In genomic region chr4:47914926-47915237, GRCh38 we compare ENCODE assay signal across 8 cellular contexts. TPM values are rescaled to one million over a fixed set of nuclear protein-coding genes. Genes with fewer than 3 reads are reported as not detected.
DNase-seq lines count a peak whose midpoint lies in the region; ATAC-seq and TF ChIP-seq lines count a peak whose summit lies in the region.

No MANE protein-coding gene starts in this region.

- H3K27ac ChIP-seq in HCT116 (ENCODE audit: low read depth, low read length) (no peak overlapping the region), suprapubic skin (peak overlapping the region; percentile 82)

- no peak for TF ChIP-seq EP300 in suprapubic skin (IDR thresholded peaks at IDR 0.05)

- TSS peak; percentile 56 for BruUV-seq in HCT116 (replicated peaks; lab: Mats Ljungman, UMichigan)

- no peaks in the 10 kb centered on the region for H3K9me2 ChIP-seq in HCT116 (ENCODE audit: insufficient read depth)

- peaks cover 43% of the 10 kb centered on the region for H3K79me2 ChIP-seq in HCT116 (ENCODE audit: insufficient read depth, low read length)

- peak overlapping the region; percentile 85 for H3K4me2 ChIP-seq in HCT116 (ENCODE audit: low read length)

- no peaks in the 10 kb centered on the region for H3K9me3 ChIP-seq in HCT116 (ENCODE audit: control insufficient read depth in 1 of 2, insufficient read depth in 1 of 2, low read depth in 1 of 2, low read length in 2 of 2)
- H3K9me3 ChIP-seq in suprapubic skin, result no peaks in the 10 kb centered on the region

- H3K27me3 ChIP-seq in GM06990 (replicated peaks; ENCODE audit: control insufficient read depth, insufficient read depth, low read length) (no peaks in the 10 kb centered on the region), HCT116 (ENCODE audit: insufficient read depth, low read length) (no peaks in the 10 kb centered on the region), suprapubic skin (no peaks in the 10 kb centered on the region)

- intact Hi-C loops in HCT116 (cut with micrococcal nuclease), result no loop called here

- RAD21 ChIA-PET in HCT116 (lab: Charles Lee; ENCODE audit: low non-redundant PET in 1 of 2, low total read pairs in 2 of 2, uncharacterized antibody in 2 of 2, unreplicated experiment in 2 of 2), result no interaction called here

- H3K36me3 ChIP-seq in GM06990 (ENCODE audit: control insufficient read depth, insufficient read depth, low read length) (no peaks in the 10 kb centered on the region), HCT116 (ENCODE audit: control insufficient read depth in 1 of 2, insufficient read depth in 2 of 2, low read length in 2 of 2) (peaks cover 2 to 11% of the 10 kb centered on the region in 2 experiments; a peak in 1 of 4 replicates), suprapubic skin (peaks cover 5% of the 10 kb centered on the region)

- 4% methylated on average over 6 of the region's 6 CpGs for WGBS in suprapubic skin

- DNase-seq in GM06990 (ENCODE audit: extremely low read depth, insufficient read length) (no peak), HCT116 (ENCODE audit: low read depth, low spot score) (no peak), suprapubic skin (ENCODE audit: low spot score in 2 of 2) (no peak), activated gamma-delta T cell treated with Interleukin-2 at 50 U/mL for 16 hours (no peak), islet precursor cell (no peak), NCI-H1694 treated with DMSO at 0.1 percent for 48 hours (lab: John Stamatoyannopoulos, UW) (no peak)

- H3K4me1 ChIP-seq in HCT116 (ENCODE audit: control insufficient read depth in 1 of 2, insufficient read depth in 2 of 2, low read length in 2 of 2), result peaks cover 0 to 10% of the 10 kb centered on the region in 2 experiments; a peak in 3 of 4 replicates
- peaks cover 20% of the 10 kb centered on the region for H3K4me1 ChIP-seq in suprapubic skin

- CTCF ChIA-PET in HCT116 (lab: Charles Lee), result no interaction called here

- POLR2A ChIA-PET in HCT116 (lab: Charles Lee), result interaction anchor here (0.6 to 1.4 kb wide), 6 partner anchors 10 to 233 kb away, joined by 3 to 5 read pairs (median 3); no protein-coding TSS in a partner anchor

- TF ChIP-seq CTCF in GM06990 (IDR thresholded peaks at IDR 0.05; ENCODE audit: insufficient read depth, low read length, poor library complexity, severe bottlenecking) (no peak), HCT116 (IDR thresholded peaks at IDR 0.05 in 2 of 3, conservative IDR thresholded peaks at IDR 0.05 in 1 of 3; ENCODE audit: borderline replicate concordance in 1 of 3, insufficient read depth in 1 of 3, low read depth in 2 of 3, low read length in 2 of 3) (no peak), suprapubic skin (IDR thresholded peaks at IDR 0.05) (no peak)

- no peak for TF ChIP-seq RAD21 in HCT116 (IDR thresholded peaks at IDR 0.05; ENCODE audit: low read depth)

- H3K9ac ChIP-seq in HCT116 (ENCODE audit: low read length), result no peak overlapping the region

- H2AFZ ChIP-seq in HCT116 (ENCODE audit: low read depth, low read length, poor library complexity, severe bottlenecking), result peak overlapping the region; percentile 95

- peak; percentile 14; the same call in 1 of the 2 replicates for ATAC-seq in HCT116
- peak; percentile 9 for ATAC-seq in SK-N-SH treated with all-trans-retinoic acid at 6 μM for 48 hours

- H3K4me3 ChIP-seq in GM06990 (replicated peaks; ENCODE audit: low read depth, low read length), result peak overlapping the region; percentile 89
- peak overlapping the region; percentile 32 to 56 for H3K4me3 ChIP-seq in HCT116 (replicated peaks in 1 of 2; ENCODE audit: low read depth in 1 of 2, low read length in 2 of 2)
- peak overlapping the region; percentile 91 for H3K4me3 ChIP-seq in iPS-11a (ENCODE audit: low read depth, low read length)
- peak overlapping the region; percentile 80 for H3K4me3 ChIP-seq in suprapubic skin

- H4K20me1 ChIP-seq in HCT116 (ENCODE audit: insufficient read depth), result peaks cover 6% of the 10 kb centered on the region; the same call in 1 of the 2 replicates

- TF ChIP-seq POLR2A in HCT116 (IDR thresholded peaks at IDR 0.05; ENCODE audit: borderline replicate concordance, extremely low read depth, insufficient read depth, insufficient read length) (no peak), suprapubic skin (IDR thresholded peaks at IDR 0.05) (no peak)

TF ChIP-seq in HCT116, 20 proteins besides CTCF, POLR2A, EP300 and RAD21:
- no peak for TF ChIP-seq ZBTB33 (IDR thresholded peaks at IDR 0.05; ENCODE audit: extremely low read depth, insufficient replicate concordance, low read length)
- TF ChIP-seq SRF (IDR thresholded peaks at IDR 0.05; ENCODE audit: low read depth), result no peak
- TF ChIP-seq EGR1 (IDR thresholded peaks at IDR 0.05; ENCODE audit: low read depth), result no peak
- TF ChIP-seq SIN3A (IDR thresholded peaks at IDR 0.05; ENCODE audit: low read depth), result no peak
- TF ChIP-seq ATF3 (IDR thresholded peaks at IDR 0.05), result no peak
- no peak for TF ChIP-seq ELF1 (IDR thresholded peaks at IDR 0.05; ENCODE audit: borderline replicate concordance, low read depth)
- no peak for TF ChIP-seq POLR2AphosphoS5 (IDR thresholded peaks at IDR 0.05; ENCODE audit: low read depth, low read length)
- TF ChIP-seq YY1 (IDR thresholded peaks at IDR 0.05; ENCODE audit: extremely low read depth, insufficient replicate concordance, low read depth, low read length), result no peak
- no peak for TF ChIP-seq EZH2phosphoT487 (IDR thresholded peaks at IDR 0.05; ENCODE audit: borderline replicate concordance)
- no peak for TF ChIP-seq SP1 (IDR thresholded peaks at IDR 0.05; ENCODE audit: low read depth)
- no peak for TF ChIP-seq TCF7L2 (IDR thresholded peaks at IDR 0.05; ENCODE audit: borderline replicate concordance, extremely low read depth, insufficient read depth, insufficient read length)
- no peak for TF ChIP-seq ZFX (IDR thresholded peaks at IDR 0.05)
- TF ChIP-seq FOSL1 (IDR thresholded peaks at IDR 0.05; ENCODE audit: low read depth), result no peak
- TF ChIP-seq CEBPB (IDR thresholded peaks at IDR 0.05; ENCODE audit: low read depth), result no peak

TF ChIP-seq in SK-N-SH treated with all-trans-retinoic acid at 6 μM for 48 hours, 23 proteins besides CTCF, POLR2A, EP300 and RAD21 (continues in another document):
- TF ChIP-seq CSDC2 (CRISPR knock-in tag; IDR thresholded peaks at IDR 0.05) (no peak), GLIS3 (CRISPR knock-in tag; IDR thresholded peaks at IDR 0.05) (no peak), ARNTL (CRISPR knock-in tag; IDR thresholded peaks at IDR 0.05; ENCODE audit: borderline replicate concordance, low read depth) (no peak), TSHZ2 (CRISPR knock-in tag; IDR thresholded peaks at IDR 0.05) (no peak), POU6F1 (CRISPR knock-in tag; IDR thresholded peaks at IDR 0.05; ENCODE audit: borderline replicate concordance, low read depth) (no peak), ZFP3 (CRISPR knock-in tag; IDR thresholded peaks at IDR 0.05) (no peak), ISL1 (CRISPR knock-in tag; IDR thresholded peaks at IDR 0.05) (no peak), ZFP30 (CRISPR knock-in tag; IDR thresholded peaks at IDR 0.05) (no peak), ZNF8 (CRISPR knock-in tag; IDR thresholded peaks at IDR 0.05) (no peak), CSRNP3 (CRISPR knock-in tag; IDR thresholded peaks at IDR 0.05) (no peak)

RNA-seq across cellular contexts. Expression of gene NFXL1, which starts 0.5 kb away (rescaled TPM):
- total RNA-seq in HCT116 (2021; ENCODE audit: unreplicated experiment), result 26.8 TPM
- 17.7 and 19.8 TPM in 2 replicates for polyA plus RNA-seq in HCT116 (2012)
- total RNA-seq in suprapubic skin, result 10 to 100 TPM; 10.8 to 21.6 (median 16.3) TPM
